Comparison of ENCODE assay signal across 8 cellular contexts in genomic region chr17:7329360-7330098, GRCh38. TPM values are rescaled to one million over a fixed set of nuclear protein-coding genes. Genes with fewer than 3 reads are reported as not detected.
DNase-seq lines count a peak whose midpoint lies in the region; ATAC-seq and TF ChIP-seq lines count a peak whose summit lies in the region.

No MANE protein-coding gene starts in this region.

- H3K27me3 ChIP-seq in ACC112 (ENCODE audit: insufficient read depth, low read length) (no peaks in the 10 kb centered on the region), breast epithelium (peaks cover 0 to 1% of the 10 kb centered on the region in 2 donors), skeletal muscle satellite cell (ENCODE audit: control insufficient read depth, insufficient read depth, low read length) (peaks cover 2% of the 10 kb centered on the region)

- H2AFZ ChIP-seq in ACC112 (ENCODE audit: low read length, unreplicated experiment) = peak overlapping the region; percentile 89

- H3K79me2 ChIP-seq in ACC112 (ENCODE audit: control insufficient read depth, insufficient read depth, low read length, unreplicated experiment) = peaks cover 15% of the 10 kb centered on the region

- peak; percentile 75 for TF ChIP-seq POLR2A in breast epithelium (IDR thresholded peaks at IDR 0.05)

- H3K4me1 ChIP-seq in ACC112 (ENCODE audit: control insufficient read depth, insufficient read depth, low read length, unreplicated experiment) (peaks cover 16% of the 10 kb centered on the region), breast epithelium (no peaks in the 10 kb centered on the region), skeletal muscle satellite cell (ENCODE audit: control insufficient read depth, insufficient read depth, low read length) (peaks cover 13% of the 10 kb centered on the region)

- H3K9me3 ChIP-seq in breast epithelium (no peaks in the 10 kb centered on the region), iPS-18c (ENCODE audit: control insufficient read depth, insufficient read depth, low read length) (no peaks in the 10 kb centered on the region), skeletal muscle satellite cell (replicated peaks; ENCODE audit: low read length) (no peaks in the 10 kb centered on the region)

- DNase-seq in NCI-H2196 (lab: John Stamatoyannopoulos, UW; ENCODE audit: unreplicated experiment) (peak; percentile 90), breast epithelium (ENCODE audit: low spot score in 2 of 2) (peak; percentile 95 to 98)

- H3K36me3 ChIP-seq in ACC112 (ENCODE audit: insufficient read depth, low read length) = no peaks in the 10 kb centered on the region; the same call in 1 of the 2 replicates
- no peaks in the 10 kb centered on the region for H3K36me3 ChIP-seq in breast epithelium
- H3K36me3 ChIP-seq in skeletal muscle satellite cell (ENCODE audit: insufficient read depth, low read length) = peaks cover 22% of the 10 kb centered on the region

- ATAC-seq in GM18868 (IDR thresholded peaks at IDR 0.05; ENCODE audit: unreplicated experiment) (peak; percentile 60), HG03108 (IDR thresholded peaks at IDR 0.05; ENCODE audit: unreplicated experiment) (peak; percentile 55)

- peak overlapping the region; percentile 84 for H3K9ac ChIP-seq in skeletal muscle satellite cell (ENCODE audit: low read depth, low read length)

- TF ChIP-seq CTCF in VCaP (conservative IDR thresholded peaks at IDR 0.05) (no peak), breast epithelium (IDR thresholded peaks at IDR 0.05) (no peak)

- H3K27ac ChIP-seq in ACC112 (ENCODE audit: low read depth, low read length) (peak overlapping the region; percentile 79), VCaP (peak overlapping the region; percentile 74), breast epithelium (peak overlapping the region; percentile 94 to 96)

- H3K4me2 ChIP-seq in skeletal muscle satellite cell (ENCODE audit: low read length) = peak overlapping the region; percentile 100

- intact Hi-C loops in breast epithelium (cut with DNase I; ENCODE audit: low total_unique reads) = no loop called here

- H3K4me3 ChIP-seq in ACC112 (ENCODE audit: low read depth, low read length) = peak overlapping the region; percentile 96
- H3K4me3 ChIP-seq in breast epithelium = peak overlapping the region; percentile 77 to 90 (median 86)
- H3K4me3 ChIP-seq in iPS-18c (ENCODE audit: insufficient read depth, low read depth, low read length) = peak overlapping the region; percentile 60
- H3K4me3 ChIP-seq in skeletal muscle satellite cell (ENCODE audit: low read length) = peak overlapping the region; percentile 92

RNA-seq across cellular contexts. Expression of gene NEURL4, which starts 0.4 kb away (rescaled TPM):
- total RNA-seq in breast epithelium = 10 to 100 TPM; 15.0 to 22.9 (median 17.4) TPM
- 11.4 and 14.2 TPM in 2 replicates for total RNA-seq in skeletal muscle satellite cell (2012; rRNA removed)

RNA-seq across cellular contexts. Expression of gene ACAP1, which starts 6.8 kb away (rescaled TPM):
- 1 to 10 TPM; 3.4 to 6.6 (median 5.2) TPM for total RNA-seq in breast epithelium
- 0.87 and 2.3 TPM in 2 replicates for total RNA-seq in skeletal muscle satellite cell (2012; rRNA removed)

RNA-seq across cellular contexts. Expression of gene GPS2, which starts 14.4 kb away (rescaled TPM):
- 100 to 1,000 TPM in 1 of 3 donors, 10 to 100 TPM in 2; 77.3 to 109 (median 84.2) TPM for total RNA-seq in breast epithelium
- total RNA-seq in skeletal muscle satellite cell (2012; rRNA removed) = 33.5 and 46.5 TPM in 2 replicates

RNA-seq across cellular contexts. Expression of gene EIF5A, which starts 22.1 kb away (rescaled TPM):
- 100 to 1,000 TPM; 151 to 172 (median 163) TPM for total RNA-seq in breast epithelium
- 1,162 and 1,732 TPM in 2 replicates for total RNA-seq in skeletal muscle satellite cell (2012; rRNA removed)

RNA-seq across cellular contexts. Expression of gene KCTD11, which starts 22.4 kb away (rescaled TPM):
- 10 to 100 TPM in 2 of 3 donors, 1 to 10 TPM in 1; 9.1 to 11.5 (median 11.0) TPM for total RNA-seq in breast epithelium
- total RNA-seq in skeletal muscle satellite cell (2012; rRNA removed) = 4.3 and 7.9 TPM in 2 replicates

Comparison
In these comparisons a context has a peak if more than half of its experiments do, and no peak if none do; other contexts are left out.
1. Peak in every context shown above with its lines: DNase-seq, ATAC-seq, H3K4me3 ChIP-seq and H3K27ac ChIP-seq.